ENCODE assay signal across 12 cellular contexts in the genomic region with DNA sequence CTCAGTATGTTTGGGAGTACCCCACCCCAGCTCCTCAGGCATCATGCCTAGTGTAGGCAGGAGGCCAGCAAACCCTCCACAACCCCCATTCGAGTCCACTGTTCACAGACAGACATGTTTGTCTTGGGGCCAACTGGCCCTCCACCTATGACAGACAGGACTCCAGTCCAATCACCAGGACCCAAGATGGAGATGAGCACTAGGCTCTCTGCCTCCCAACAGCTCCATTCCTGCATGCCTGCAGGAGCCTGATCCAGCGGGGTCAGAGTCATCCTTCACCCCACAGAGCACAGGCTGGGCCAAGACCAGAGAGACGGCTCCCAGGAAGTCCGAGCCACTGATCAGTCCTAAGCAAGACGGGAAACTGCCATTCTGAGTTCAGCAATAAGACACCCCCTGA. TPM values are rescaled to one million over a fixed set of nuclear protein-coding genes. Genes with fewer than 3 reads are reported as not detected.
DNase-seq lines count a peak whose midpoint lies in the region; TF ChIP-seq lines count a peak whose summit lies in the region.
"Had no signal": no experiment of that assay in that cellular context is flagged by ENCODE, and none has a peak within 500 bp of the region (broad histone marks: within the 10 kb centered on the region; RNA-seq: fewer than 3 reads in every experiment).

No MANE protein-coding gene starts in this region.

- peak overlapping the region; percentile 89 to 91 for H3K27ac ChIP-seq in ascending aorta
- peak overlapping the region in 16 of 21 experiments; percentile 9 to 94 (median 78) for H3K27ac ChIP-seq in skin epidermis

- H3K9me3 ChIP-seq in ascending aorta: no peaks in the 10 kb centered on the region

- H3K36me3 ChIP-seq in ascending aorta: peaks cover 5 to 6% of the 10 kb centered on the region in 2 donors

- H3K27me3 ChIP-seq in ascending aorta: no peaks in the 10 kb centered on the region

- H3K4me3 ChIP-seq in ascending aorta: no peak overlapping the region
- no peak overlapping the region for H3K4me3 ChIP-seq in skin epidermis

- peak; percentile 65 for DNase-seq in GM03348 (ENCODE audit: low spot score)
- DNase-seq in ascending aorta (ENCODE audit: low spot score in 2 of 2): no peak
- peak; percentile 84 for DNase-seq in islet precursor cell
- DNase-seq in activated T-cell treated with anti-CD3 and anti-CD28 coated beads for 4 hours: no peak
- DNase-seq in NCI-H226: no peak
- DNase-seq in medulla oblongata (ENCODE audit: extremely low spot score): no peak
- DNase-seq in activated effector memory CD4-positive, alpha-beta T cell treated with Interleukin-2 at 50 U/mL for 16 hours: no peak
- DNase-seq: aorta; Calu3; stimulated activated CD4-positive, alpha-beta T cell treated with anti-CD3 and anti-CD28 coated beads, Interleukin-1b, Interleukin-23, amount 100 ng/mL, for 48 hours; T-helper 2 cell had no signal

- intact Hi-C loops in ascending aorta (cut with DNase I): no loop called here

- H3K4me1 ChIP-seq in ascending aorta: peaks cover 24 to 66% of the 10 kb centered on the region in 2 donors

- no peak for TF ChIP-seq CTCF in ascending aorta (IDR thresholded peaks at IDR 0.05)

RNA-seq across cellular contexts. Expression of gene RPL27A, which starts 39.6 kb away (rescaled TPM):
- 789 TPM for total RNA-seq in ascending aorta

RNA-seq across cellular contexts. Expression of gene TRIM66, which starts 39.7 kb away (rescaled TPM):
- 3.9 TPM for total RNA-seq in ascending aorta

Comparison
In these comparisons a context has a peak if more than half of its experiments do, and no peak if none do; other contexts are left out.
1. DNase-seq: peak in GM03348 (single experiment) and islet precursor cell (single experiment); none in ascending aorta (0 of 2), activated T-cell treated with anti-CD3 and anti-CD28 coated beads for 4 hours (single experiment), NCI-H226 (single experiment), medulla oblongata (single experiment) and activated effector memory CD4-positive, alpha-beta T cell treated with Interleukin-2 at 50 U/mL for 16 hours (single experiment).